Comparison of ENCODE assay signal across 25 cellular contexts in the genomic region with DNA sequence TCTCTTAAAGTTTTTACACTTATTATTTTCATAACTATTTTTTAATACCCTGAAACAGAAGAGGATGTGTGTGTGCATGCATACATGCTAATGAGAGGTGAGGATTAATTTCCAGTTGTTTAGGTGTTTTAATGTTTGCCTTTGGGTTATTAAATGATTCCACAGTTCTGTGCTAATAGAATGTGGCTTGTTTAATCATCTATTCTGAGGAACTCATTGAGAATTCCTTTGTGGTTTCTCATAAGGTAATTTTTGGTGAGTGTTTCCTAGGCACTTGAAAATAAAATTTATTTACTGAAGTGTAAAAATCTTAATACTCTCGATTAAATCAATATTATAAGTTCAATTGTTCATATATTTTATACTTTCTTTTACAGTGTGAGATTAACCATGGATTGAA. TPM values are rescaled to one million over a fixed set of nuclear protein-coding genes. Genes with fewer than 3 reads are reported as not detected.
"Had no signal": no experiment of that assay in that cellular context is flagged by ENCODE, and none has a peak within 500 bp of the region (broad histone marks: within the 10 kb centered on the region; RNA-seq: fewer than 3 reads in every experiment).

No MANE protein-coding gene starts in this region.

- H3K9me3 ChIP-seq: prostate gland, testis had no signal

- H3K36me3 ChIP-seq: esophagus squamous epithelium, heart left ventricle, prostate gland, right atrium auricular region, spleen, uterus had no signal

- H3K4me1 ChIP-seq: esophagus squamous epithelium, heart left ventricle, prostate gland, right atrium auricular region, spleen, testis, uterus had no signal

- DNase-seq: activated CD4-positive, alpha-beta T cell treated with anti-CD3 and anti-CD28 coated beads for 4 hours; activated CD4-positive, alpha-beta T cell treated with anti-CD3 and anti-CD28 coated beads, Interleukin-2, amount 50 U/mL, for 48 hours; activated CD4-positive, CD25-positive, alpha-beta regulatory T cell; activated naive CD4-positive, alpha-beta T cell treated with Interleukin-2 at 50 U/mL for 16 hours; activated naive CD8-positive, alpha-beta T cell treated with anti-CD3 and anti-CD28 coated beads, Interleukin-2, amount 10 ng/mL, durations not matched to agents 7 days and 5 days; activated T-cell treated with anti-CD3 and anti-CD28 coated beads, Interleukin-2, amount 50 U/mL, for 48 hours; amniotic stem cell; central memory CD4-positive, alpha-beta T cell; dorsolateral prefrontal cortex; effector memory CD8-positive, alpha-beta T cell; esophagus squamous epithelium; heart left ventricle; left ventricle myocardium superior; spleen; stimulated activated CD4-positive, alpha-beta T cell treated with anti-CD3 and anti-CD28 coated beads, Interleukin-4, amount 100 ng/mL, for 1 hour; stimulated activated naive CD4-positive, alpha-beta T cell; T-helper 17 cell; testis; trophoblast cell; uterus had no signal

- H3K27ac ChIP-seq: dorsolateral prefrontal cortex, esophagus squamous epithelium, heart left ventricle, prostate gland, right atrium auricular region, spleen, testis, uterus had no signal

- H3K4me3 ChIP-seq: dorsolateral prefrontal cortex, esophagus squamous epithelium, heart left ventricle, prostate gland, right atrium auricular region, spleen, testis, uterus had no signal

- ATAC-seq: effector memory CD8-positive, alpha-beta T cell; heart left ventricle; left ventricle myocardium superior; natural killer cell treated with Interleukin-12 subunit alpha and Interleukin-12 subunit beta and Interleukin-15 and Interleukin-18, amount 100 ng/mL, for 72 hours; T-helper 17 cell had no signal

- H3K27me3 ChIP-seq: dorsolateral prefrontal cortex, esophagus squamous epithelium, heart left ventricle, right atrium auricular region, spleen, testis, uterus had no signal

RNA-seq across cellular contexts. Expression of a gene that starts 38.0 kb away (rescaled TPM):
- total RNA-seq: activated CD8-positive, alpha-beta memory T cell treated with anti-CD3 and anti-CD28 coated beads for 36 hours; activated naive CD8-positive, alpha-beta T cell treated with anti-CD3 and anti-CD28 coated beads, Interleukin-2, amount 10 ng/mL, durations not matched to agents 7 days and 5 days; osteocyte had no signal
